8 cellular contexts compared by ENCODE assay signal in genomic region chr2:226798422-226799210, GRCh38. TPM values are rescaled to one million over a fixed set of nuclear protein-coding genes. Genes with fewer than 3 reads are reported as not detected.
A peak's percentile ranks its signal among the peaks of the same experiment; 100 is the strongest.
DNase-seq lines count a peak whose midpoint lies in the region; ATAC-seq and TF ChIP-seq lines count a peak whose summit lies in the region.

No MANE protein-coding gene starts in this region.

- peaks cover 3 to 77% (median 51%) of the 10 kb centered on the region in 9 donors for H3K4me1 ChIP-seq in heart right ventricle

- intact Hi-C loops in heart right ventricle (cut with DNase I): loop anchor here (2.0 to 10.0 kb wide), 17 partner anchors 54 to 764 kb away; no protein-coding TSS in a partner anchor

- H3K4me3 ChIP-seq in HFF-Myc (replicated peaks; ENCODE audit: low read depth, low read length) (peak overlapping the region; percentile 77), heart right ventricle (peak overlapping the region; percentile 68 to 95 (median 84))

- peak; percentile 80 for DNase-seq in GM10266 (ENCODE audit: extremely low spot score)
- DNase-seq in HFF-Myc (ENCODE audit: extremely low read depth, low read depth): no peak
- DNase-seq in NCI-H748 (lab: John Stamatoyannopoulos, UW; ENCODE audit: unreplicated experiment): peak; percentile 71
- peak; percentile 62 for DNase-seq in activated naive CD8-positive, alpha-beta T cell treated with anti-CD3 and anti-CD28 coated beads for 36 hours
- peak; percentile 23 to 41 for DNase-seq in heart right ventricle
- DNase-seq in progenitor cell of endocrine pancreas (ENCODE audit: low spot score, unreplicated experiment): no peak
- DNase-seq in GF-D8 (lab: John Stamatoyannopoulos, UW): no peak
- DNase-seq in globus pallidus (ENCODE audit: low spot score): no peak

- H3K36me3 ChIP-seq in heart right ventricle: peaks cover 0 to 9% (median 0%) of the 10 kb centered on the region in 9 donors

- peak overlapping the region; percentile 83 for H3K4me3 Mint-ChIP-seq in activated naive CD8-positive, alpha-beta T cell treated with anti-CD3 and anti-CD28 coated beads for 36 hours
- H3K4me3 Mint-ChIP-seq in progenitor cell of endocrine pancreas (ENCODE audit: low read depth): peak overlapping the region; percentile 87

- 3 to 6% methylated on average over 80 of the region's 80 CpGs for WGBS in heart right ventricle, 2 donors

- TF ChIP-seq CTCF in GM10266 (IDR thresholded peaks at IDR 0.05; ENCODE audit: control insufficient read depth, insufficient read depth, low read depth, missing control alignments) (peak; percentile 21), HFF-Myc (IDR thresholded peaks at IDR 0.05; ENCODE audit: low read depth, low read length, missing control alignments) (no peak), heart right ventricle (IDR thresholded peaks at IDR 0.05) (peak in 3 of 9 donors; percentile 16 to 28 (median 22)), progenitor cell of endocrine pancreas (IDR thresholded peaks at IDR 0.05; ENCODE audit: unreplicated experiment) (peak; percentile 45)

- ATAC-seq in heart right ventricle: peak in 2 of 8 donors; percentile 0 to 2

- H3K36me3 Mint-ChIP-seq in activated naive CD8-positive, alpha-beta T cell treated with anti-CD3 and anti-CD28 coated beads for 36 hours: peaks cover 10% of the 10 kb centered on the region
- H3K36me3 Mint-ChIP-seq in progenitor cell of endocrine pancreas (ENCODE audit: insufficient read depth): peaks cover 20% of the 10 kb centered on the region

- H3K9me3 ChIP-seq in heart right ventricle: peaks cover 0 to 4% (median 0%) of the 10 kb centered on the region in 11 donors

- peaks cover 41% of the 10 kb centered on the region for H3K4me1 Mint-ChIP-seq in activated naive CD8-positive, alpha-beta T cell treated with anti-CD3 and anti-CD28 coated beads for 36 hours
- peaks cover 35% of the 10 kb centered on the region for H3K4me1 Mint-ChIP-seq in progenitor cell of endocrine pancreas (ENCODE audit: low read depth)

- H3K27ac Mint-ChIP-seq in activated naive CD8-positive, alpha-beta T cell treated with anti-CD3 and anti-CD28 coated beads for 36 hours: peak overlapping the region; percentile 25
- peak overlapping the region; percentile 73 for H3K27ac Mint-ChIP-seq in progenitor cell of endocrine pancreas

- peaks cover 0 to 53% (median 0%) of the 10 kb centered on the region in 7 donors for H3K27me3 ChIP-seq in heart right ventricle

- H3K27me3 Mint-ChIP-seq in activated naive CD8-positive, alpha-beta T cell treated with anti-CD3 and anti-CD28 coated beads for 36 hours: peaks cover 8% of the 10 kb centered on the region
- H3K27me3 Mint-ChIP-seq in progenitor cell of endocrine pancreas: no peaks in the 10 kb centered on the region

- no peaks in the 10 kb centered on the region for H3K9me3 Mint-ChIP-seq in activated naive CD8-positive, alpha-beta T cell treated with anti-CD3 and anti-CD28 coated beads for 36 hours
- H3K9me3 Mint-ChIP-seq in progenitor cell of endocrine pancreas (ENCODE audit: low read depth): no peaks in the 10 kb centered on the region

- H3K27ac ChIP-seq in heart right ventricle: peak overlapping the region; percentile 80 to 97 (median 92)

RNA-seq across cellular contexts. Expression of gene IRS1, which starts 1.0 kb away (rescaled TPM):
- 1 to 10 TPM; 4.4 to 5.1 TPM for total RNA-seq in activated naive CD8-positive, alpha-beta T cell treated with anti-CD3 and anti-CD28 coated beads for 36 hours
- total RNA-seq in heart right ventricle (10 to 100 TPM; 12.7 to 20.2 (median 15.1) TPM), progenitor cell of endocrine pancreas (17.1 and 20.5 TPM in 2 replicates)
- 1 to 10 TPM; 2.2 to 5.6 TPM for polyA plus RNA-seq in heart right ventricle

RNA-seq across cellular contexts. Expression of gene RHBDD1, which starts 37.2 kb away (rescaled TPM):
- total RNA-seq in activated naive CD8-positive, alpha-beta T cell treated with anti-CD3 and anti-CD28 coated beads for 36 hours: 10 to 100 TPM; 29.1 to 35.0 TPM
- total RNA-seq in heart right ventricle (10 to 100 TPM; 28.3 to 57.1 (median 39.1) TPM), progenitor cell of endocrine pancreas (31.0 and 32.7 TPM in 2 replicates)
- 1 to 10 TPM; 4.5 to 7.0 TPM for polyA plus RNA-seq in heart right ventricle

Comparison
In these comparisons a context has a peak if more than half of its experiments do, and no peak if none do; other contexts are left out.
1. DNase-seq: peak in GM10266 (single experiment), NCI-H748 (single experiment), activated naive CD8-positive, alpha-beta T cell treated with anti-CD3 and anti-CD28 coated beads for 36 hours (single experiment) and heart right ventricle (2 of 2); none in HFF-Myc (single experiment), progenitor cell of endocrine pancreas (single experiment), GF-D8 (single experiment) and globus pallidus (single experiment).